In the genomic region with DNA sequence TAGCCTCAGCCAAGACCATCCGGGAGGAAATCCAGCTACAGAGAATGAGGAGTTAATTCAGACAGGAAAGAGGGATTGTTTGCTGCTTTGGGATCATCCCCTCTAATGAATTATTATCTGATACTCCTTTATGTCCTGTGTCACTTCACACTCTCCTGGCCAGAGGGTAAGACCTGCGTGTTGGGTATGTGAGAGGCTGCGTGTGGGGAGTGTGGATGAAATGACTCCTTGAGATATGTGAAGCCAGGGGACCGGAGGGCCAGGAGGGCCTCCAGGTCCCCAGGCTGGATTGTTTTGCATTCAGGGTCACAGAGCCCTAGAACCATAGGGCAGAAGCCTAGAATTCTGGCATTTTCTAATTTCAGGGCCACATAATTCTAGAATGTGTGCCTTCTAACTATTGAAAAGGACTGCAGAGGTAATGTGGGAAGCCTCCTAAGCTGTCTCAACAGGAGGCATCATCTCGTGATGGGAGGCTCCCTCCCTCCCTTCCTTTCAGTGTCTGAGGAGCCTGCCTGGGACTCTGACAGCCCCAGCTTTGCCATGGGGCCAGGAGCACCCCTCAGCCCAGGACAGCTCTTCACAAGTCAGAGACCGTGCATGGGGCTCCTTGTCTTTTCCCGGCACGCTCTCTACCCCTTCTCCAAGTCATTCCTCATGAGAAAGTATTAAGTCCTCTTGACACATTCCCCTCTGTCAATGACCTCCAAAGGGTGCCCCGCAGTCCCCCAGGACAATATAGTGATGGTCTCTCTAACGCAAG, we compare ENCODE assay signal across 17 cellular contexts. TPM values are rescaled to one million over a fixed set of nuclear protein-coding genes. Genes with fewer than 3 reads are reported as not detected.
"Had no signal": no experiment of that assay in that cellular context is flagged by ENCODE, and none has a peak within 500 bp of the region (broad histone marks: within the 10 kb centered on the region; RNA-seq: fewer than 3 reads in every experiment).

No MANE protein-coding gene starts in this region.

- H3K36me3 ChIP-seq: ascending aorta, breast epithelium, gastrocnemius medialis, heart right ventricle had no signal

- DNase-seq: activated CD4-positive, alpha-beta memory T cell treated with anti-CD3 and anti-CD28 coated beads, Interleukin-2, amount 10 ng/mL, durations not matched to agents 7 days and 5 days; activated CD4-positive, alpha-beta T cell treated with anti-CD3 and anti-CD28 coated beads for 36 hours; activated naive CD4-positive, alpha-beta T cell; erythroblast; gastrocnemius medialis; heart right ventricle; midbrain; stimulated activated CD4-positive, alpha-beta T cell treated with anti-CD3 and anti-CD28 coated beads, Interleukin-4, amount 100 ng/mL, for 24 hours; stimulated activated naive CD8-positive, alpha-beta T cell treated with anti-CD3 and anti-CD28 coated beads, Interleukin-15, Interleukin-2, amounts not matched to agents 100 U/mL and 50 U/mL, for 24 hours had no signal

- H3K4me3 Mint-ChIP-seq: activated CD4-positive, alpha-beta T cell treated with anti-CD3 and anti-CD28 coated beads for 36 hours had no signal

- H3K27ac ChIP-seq: ascending aorta, breast epithelium, gastrocnemius medialis, heart right ventricle, parathyroid adenoma, skin epidermis had no signal

- H3K4me3 ChIP-seq: ascending aorta, breast epithelium, gastrocnemius medialis, heart right ventricle, lung, skin epidermis had no signal

- H3K9me3 Mint-ChIP-seq: activated CD4-positive, alpha-beta memory T cell treated with anti-CD3 and anti-CD28 coated beads, Interleukin-2, amount 10 ng/mL, durations not matched to agents 7 days and 5 days had no signal

- ATAC-seq: activated CD4-positive, alpha-beta T cell treated with anti-CD3 and anti-CD28 coated beads for 36 hours; gastrocnemius medialis; heart right ventricle; left colon; stimulated activated naive CD8-positive, alpha-beta T cell treated with anti-CD3 and anti-CD28 coated beads, Interleukin-15, Interleukin-2, amounts not matched to agents 100 U/mL and 50 U/mL, for 24 hours had no signal

- H3K9me3 ChIP-seq: ascending aorta, breast epithelium, gastrocnemius medialis, heart right ventricle had no signal

- H3K4me1 ChIP-seq: parathyroid adenoma had no signal

- H3K27ac Mint-ChIP-seq: activated CD4-positive, alpha-beta memory T cell treated with anti-CD3 and anti-CD28 coated beads, Interleukin-2, amount 10 ng/mL, durations not matched to agents 7 days and 5 days; activated CD4-positive, alpha-beta T cell treated with anti-CD3 and anti-CD28 coated beads for 36 hours had no signal

RNA-seq across cellular contexts. Expression of a gene that starts 3.7 kb away (rescaled TPM):
- total RNA-seq: ascending aorta, gastrocnemius medialis, myocyte, temporal lobe had no signal
